In genomic region chr1:19054216-19054615, GRCh38 we compare ENCODE assay signal across 27 cellular contexts.
A peak's percentile ranks its signal among the peaks of the same experiment; 100 is the strongest.
DNase-seq lines count a peak whose midpoint lies in the region; ATAC-seq, FAIRE-seq and TF ChIP-seq lines count a peak whose summit lies in the region.
"Had no signal": no experiment of that assay in that cellular context is flagged by ENCODE, and none has a peak within 500 bp of the region (broad histone marks: within the 10 kb centered on the region; RNA-seq: fewer than 3 reads in every experiment).

No MANE protein-coding gene starts in this region.

- WGBS in H1 (ENCODE audit: extremely low coverage in 1 of 2, insufficient coverage in 1 of 2, insufficient read length in 1 of 2, insufficient replicate concordance in 2 of 2, low coverage in 1 of 2, low lambda C conversion rate in 2 of 2, missing lambda C conversion rate in 1 of 2), 2 experiments = 87% methylated on average over 12 of the region's 15 CpGs; no CpG with 5 or more reads in 1 of the 2 experiments
- 85% methylated on average over 15 of the region's 15 CpGs for WGBS in hepatocyte (ENCODE audit: low lambda C conversion rate, missing lambda C conversion rate)

- H3K4me2 ChIP-seq in H1 (ENCODE audit: insufficient read depth in 1 of 2, low read depth in 2 of 2, low read length in 2 of 2) (no peak overlapping the region), hepatocyte (no peak overlapping the region)

- H3K27ac ChIP-seq in H1 (ENCODE audit: low read depth, low read length) (no peak overlapping the region), hepatocyte (no peak overlapping the region)
- H3K27ac ChIP-seq: body of pancreas, neutrophil, stomach, tibial nerve, VCaP had no signal

- ATAC-seq in stimulated activated naive CD8-positive, alpha-beta T cell treated with anti-CD3 and anti-CD28 coated beads, Interleukin-15, amount 100 ng/mL, for 72 hours = peak; percentile 31
- no peak for ATAC-seq in stimulated activated naive CD8-positive, alpha-beta T cell treated with anti-CD3 and anti-CD28 coated beads, Interleukin-15, Interleukin-2, amounts not matched to agents 100 U/mL and 50 U/mL, for 24 hours
- ATAC-seq in mucosa of descending colon = peak; percentile 84
- no peak for ATAC-seq in GM18868 (IDR thresholded peaks at IDR 0.05; ENCODE audit: unreplicated experiment)
- ATAC-seq: activated T-cell treated with anti-CD3 and anti-CD28 coated beads, Interleukin-2, amount 50 U/mL, for 4 hours; body of pancreas had no signal

- no peak overlapping the region for H4K5ac ChIP-seq in H1 (ENCODE audit: insufficient read length, low read depth, low read length)

- TF ChIP-seq EP300 in H1 (IDR thresholded peaks at IDR 0.05; ENCODE audit: borderline replicate concordance in 1 of 2, low read depth in 2 of 2, low read length in 2 of 2) = no peak

- 0 out of 2 replicates have a peak overlapping the region, but pooled peaks have one; percentile 27 for H2BK12ac ChIP-seq in H1 (ENCODE audit: low read depth, low read length)

- H3K9ac ChIP-seq in H1 (replicated peaks in 1 of 4; ENCODE audit: extremely low read depth in 1 of 4, low read depth in 3 of 4, low read length in 3 of 4) = no peak overlapping the region

- H3K4me3 Mint-ChIP-seq in stimulated activated naive CD8-positive, alpha-beta T cell treated with anti-CD3 and anti-CD28 coated beads, Interleukin-15, amount 100 ng/mL, for 72 hours = no peak overlapping the region
- H3K4me3 Mint-ChIP-seq: activated T-cell treated with anti-CD3 and anti-CD28 coated beads, Interleukin-2, amount 50 U/mL, for 4 hours; B cell had no signal

- peaks cover 64% of the 10 kb centered on the region for H3K27me3 Mint-ChIP-seq in stimulated activated naive CD8-positive, alpha-beta T cell treated with anti-CD3 and anti-CD28 coated beads, Interleukin-15, amount 100 ng/mL, for 72 hours

- H3K9me3 ChIP-seq in H1 (ENCODE audit: insufficient read depth in 2 of 2, low read depth in 1 of 2, low read length in 1 of 2) (no peaks in the 10 kb centered on the region), mucosa of descending colon (no peaks in the 10 kb centered on the region), hepatocyte (ENCODE audit: low read depth) (no peaks in the 10 kb centered on the region)
- H3K9me3 ChIP-seq: body of pancreas, neutrophil, stomach, tibial nerve had no signal

- H3K4me3 ChIP-seq in H1 (ENCODE audit: extremely low read depth in 1 of 4, insufficient read depth in 2 of 4, low read depth in 3 of 4, low read length in 4 of 4) = no peak overlapping the region
- no peak overlapping the region for H3K4me3 ChIP-seq in mucosa of descending colon
- no peak overlapping the region for H3K4me3 ChIP-seq in hepatocyte
- H3K4me3 ChIP-seq: body of pancreas, stomach, tibial nerve had no signal

- intact Hi-C loops in mucosa of descending colon (cut with DNase I, micrococcal nuclease) = no loop called here

- POLR2A ChIA-PET in H1 (lab: Charles Lee; ENCODE audit: partially characterized antibody) = interaction anchor here (0.6 to 1.9 kb wide), 3 partner anchors 11 to 42 kb away, joined by 3 to 5 read pairs (median 4); no protein-coding TSS in a partner anchor

- H3K9me2 ChIP-seq in hepatocyte (replicated peaks; ENCODE audit: insufficient read depth) = no peaks in the 10 kb centered on the region

- H3K4me1 ChIP-seq in H1 (replicated peaks in 1 of 4; ENCODE audit: control insufficient read depth in 3 of 4, insufficient read depth in 4 of 4, low read length in 3 of 4) (peaks cover 0 to 3% (median 0%) of the 10 kb centered on the region in 4 experiments; a peak in 2 of 7 replicates), mucosa of descending colon (ENCODE audit: low read depth) (no peaks in the 10 kb centered on the region), hepatocyte (ENCODE audit: insufficient read depth) (no peaks in the 10 kb centered on the region)
- H3K4me1 ChIP-seq: stomach, tibial nerve had no signal

- H2AK5ac ChIP-seq in H1 (ENCODE audit: low read depth, low read length) = no peak overlapping the region

- no peaks in the 10 kb centered on the region for H3K9me3 Mint-ChIP-seq in stimulated activated naive CD8-positive, alpha-beta T cell treated with anti-CD3 and anti-CD28 coated beads, Interleukin-15, amount 100 ng/mL, for 72 hours
- H3K9me3 Mint-ChIP-seq: activated T-cell treated with anti-CD3 and anti-CD28 coated beads, Interleukin-2, amount 50 U/mL, for 4 hours had no signal

- no peak overlapping the region for H3K18ac ChIP-seq in H1 (ENCODE audit: extremely low read depth, low read length)

- no peak overlapping the region for H3K23ac ChIP-seq in H1 (ENCODE audit: insufficient read length)

- H3K36me3 ChIP-seq in H1 (ENCODE audit: control insufficient read depth in 2 of 4, insufficient read depth in 4 of 4, low read length in 3 of 4) (no peaks in the 10 kb centered on the region), mucosa of descending colon (ENCODE audit: low read depth) (no peaks in the 10 kb centered on the region), hepatocyte (replicated peaks; ENCODE audit: insufficient read depth, low read depth) (no peaks in the 10 kb centered on the region)
- H3K36me3 ChIP-seq: neutrophil, stomach, tibial nerve had no signal

- no peak overlapping the region for H2BK5ac ChIP-seq in H1 (ENCODE audit: low read depth, low read length)

- H3K23me2 ChIP-seq in H1 (ENCODE audit: low read depth, low read length) = no peaks in the 10 kb centered on the region

- TF ChIP-seq POLR2A in H1 (IDR thresholded peaks at IDR 0.05; ENCODE audit: control extremely low read depth in 1 of 2, low read depth in 2 of 2, low read length in 2 of 2) = no peak

- TF ChIP-seq CTCF in H1 (IDR thresholded peaks at IDR 0.05; ENCODE audit: control extremely low read depth in 1 of 3, insufficient read depth in 1 of 3, low read depth in 1 of 3, low read length in 3 of 3) = no peak
- no peak for TF ChIP-seq CTCF in mucosa of descending colon (IDR thresholded peaks at IDR 0.05)
- no peak for TF ChIP-seq CTCF in hepatocyte (IDR thresholded peaks at IDR 0.05; ENCODE audit: poor library complexity)

- H3K4me1 Mint-ChIP-seq in stimulated activated naive CD8-positive, alpha-beta T cell treated with anti-CD3 and anti-CD28 coated beads, Interleukin-15, amount 100 ng/mL, for 72 hours = peaks cover 14% of the 10 kb centered on the region
- H3K4me1 Mint-ChIP-seq: B cell had no signal

- TF ChIP-seq RAD21 in H1 (IDR thresholded peaks at IDR 0.05 in 1 of 2, conservative IDR thresholded peaks at IDR 0.05 in 1 of 2; ENCODE audit: low read depth in 2 of 2, low read length in 2 of 2) = no peak

- no peak overlapping the region for H3K14ac ChIP-seq in H1 (ENCODE audit: insufficient read length)

- CTCF ChIA-PET in H1 (lab: Charles Lee; ENCODE audit: partially characterized antibody) = interaction anchor here (1.1 to 3.1 kb wide), 10 partner anchors 11 to 170 kb away, joined by 3 to 18 read pairs (median 6); no protein-coding TSS in a partner anchor

- no peak overlapping the region for H2BK15ac ChIP-seq in H1 (ENCODE audit: low read length)

- H2AFZ ChIP-seq in H1 (ENCODE audit: low read length) = no peak overlapping the region
- H2AFZ ChIP-seq in hepatocyte = no peak overlapping the region

- H3K56ac ChIP-seq in H1 (replicated peaks; ENCODE audit: insufficient read length, low read depth, low read length) = no peak overlapping the region

- H3K4ac ChIP-seq in H1 (replicated peaks; ENCODE audit: insufficient read length, low read depth, low read length) = no peak overlapping the region

- no peak overlapping the region for H4K8ac ChIP-seq in H1 (ENCODE audit: extremely low read depth, insufficient read depth, low read length)

- FAIRE-seq in H1 (lab: Jason Lieb, UNC) = no peak
- FAIRE-seq: kidney had no signal

- H2BK120ac ChIP-seq in H1 (replicated peaks; ENCODE audit: low read depth, low read length) = no peak overlapping the region

- DNase-seq in stimulated activated naive CD8-positive, alpha-beta T cell treated with anti-CD3 and anti-CD28 coated beads, Interleukin-15, amount 100 ng/mL, for 72 hours = no peak
- no peak for DNase-seq in stimulated activated naive CD8-positive, alpha-beta T cell treated with anti-CD3 and anti-CD28 coated beads, Interleukin-15, Interleukin-2, amounts not matched to agents 100 U/mL and 50 U/mL, for 24 hours
- DNase-seq in H1 (ENCODE audit: low read depth in 1 of 2, low spot score in 2 of 2) = no peak
- DNase-seq in mucosa of descending colon = no peak
- no peak for DNase-seq in stimulated activated CD4-positive, alpha-beta T cell treated with anti-CD3 and anti-CD28 coated beads, Interleukin-2, amount 100 ng/mL, for 48 hours
- DNase-seq in central memory CD4-positive, alpha-beta T cell = no peak
- DNase-seq in hepatocyte (ENCODE audit: low spot score) = no peak
- DNase-seq: activated CD4-positive, alpha-beta T cell treated with anti-CD3 and anti-CD28 coated beads for 48 hours; activated naive CD4-positive, alpha-beta T cell; activated T-cell treated with anti-CD3 and anti-CD28 coated beads, Interleukin-2, amount 50 U/mL, for 4 hours; body of pancreas; DMS153; glutamatergic neuron; GOT3; KBM-7; kidney; NCI-H1105; NCI-H2081 treated with DMSO at 0.1 percent for 48 hours; NCI-H446; NCI-H82; Right ventricle myocardium superior; stomach had no signal

- H3K27ac Mint-ChIP-seq in stimulated activated naive CD8-positive, alpha-beta T cell treated with anti-CD3 and anti-CD28 coated beads, Interleukin-15, amount 100 ng/mL, for 72 hours = no peak overlapping the region
- H3K27ac Mint-ChIP-seq: B cell had no signal

- H3K79me1 ChIP-seq in H1 (ENCODE audit: low read depth, low read length) = no peaks in the 10 kb centered on the region

- H4K20me1 ChIP-seq in H1 (replicated peaks in 1 of 2; ENCODE audit: control insufficient read depth in 1 of 2, insufficient read depth in 2 of 2, low read length in 2 of 2) (no peaks in the 10 kb centered on the region), hepatocyte (ENCODE audit: insufficient read depth, poor library complexity, severe bottlenecking) (no peaks in the 10 kb centered on the region)

- no peak overlapping the region for H4K91ac ChIP-seq in H1 (replicated peaks; ENCODE audit: insufficient read length, low read length)

- no peaks in the 10 kb centered on the region for H3K79me2 ChIP-seq in H1 (ENCODE audit: control insufficient read depth in 1 of 2, insufficient read depth in 2 of 2, low read length in 2 of 2)
- H3K79me2 ChIP-seq in hepatocyte = no peaks in the 10 kb centered on the region

- H2BK20ac ChIP-seq in H1 (ENCODE audit: low read length) = no peak overlapping the region

- no peaks in the 10 kb centered on the region for H3K27me3 ChIP-seq in H1 (replicated peaks in 1 of 4; ENCODE audit: control insufficient read depth in 3 of 4, extremely low read depth in 1 of 4, insufficient read depth in 3 of 4, low read length in 3 of 4)
- peaks cover 13% of the 10 kb centered on the region for H3K27me3 ChIP-seq in hepatocyte
- H3K27me3 ChIP-seq: body of pancreas had no signal

TF ChIP-seq in H1, 55 proteins besides CTCF, POLR2A, EP300 and RAD21 (continues in another document):
- no peak for TF ChIP-seq TCF12 (IDR thresholded peaks at IDR 0.05; ENCODE audit: low read depth, low read length)
- no peak for TF ChIP-seq E2F6 (IDR thresholded peaks at IDR 0.05)
- TF ChIP-seq BACH1 (IDR thresholded peaks at IDR 0.05; ENCODE audit: low read length) = no peak

Comparison
In these comparisons a context has a peak if more than half of its experiments do, and no peak if none do; other contexts are left out.
1. ATAC-seq: peak in stimulated activated naive CD8-positive, alpha-beta T cell treated with anti-CD3 and anti-CD28 coated beads, Interleukin-15, amount 100 ng/mL, for 72 hours (single experiment) and mucosa of descending colon (single experiment); none in stimulated activated naive CD8-positive, alpha-beta T cell treated with anti-CD3 and anti-CD28 coated beads, Interleukin-15, Interleukin-2, amounts not matched to agents 100 U/mL and 50 U/mL, for 24 hours (single experiment) and GM18868 (single experiment).